Comparison of ENCODE assay signal across 14 cellular contexts in genomic region chr14:61584258-61584657, GRCh38.
DNase-seq lines count a peak whose midpoint lies in the region; ATAC-seq, FAIRE-seq and TF ChIP-seq lines count a peak whose summit lies in the region.
"Had no signal": no experiment of that assay in that cellular context is flagged by ENCODE, and none has a peak within 500 bp of the region (broad histone marks: within the 10 kb centered on the region; RNA-seq: fewer than 3 reads in every experiment).

No MANE protein-coding gene starts in this region.

- H3K4me1 Mint-ChIP-seq in MCF 10A (ENCODE audit: insufficient read depth, unreplicated experiment): peaks cover 35% of the 10 kb centered on the region

- TF ChIP-seq CTCF in MCF 10A (IDR thresholded peaks at IDR 0.05; ENCODE audit: unreplicated experiment) (no peak), breast epithelium (IDR thresholded peaks at IDR 0.05) (no peak), upper lobe of right lung (IDR thresholded peaks at IDR 0.05) (no peak), pancreas (IDR thresholded peaks at IDR 0.05) (no peak)

- peak; percentile 74 for ATAC-seq in upper lobe of right lung
- ATAC-seq in pancreas: no peak
- ATAC-seq: sciatic nerve had no signal

- DNase-seq in MCF 10A (ENCODE audit: unreplicated experiment) (peak; percentile 35), breast epithelium (ENCODE audit: low spot score in 2 of 2) (no peak), astrocyte of the hippocampus (ENCODE audit: low read depth, low spot score) (peak; percentile 66), glomerular visceral epithelial cell (ENCODE audit: extremely low spot score) (peak; percentile 58), upper lobe of right lung (no peak), NCI-H1417 treated with DMSO at 0.1 percent for 48 hours (lab: John Stamatoyannopoulos, UW) (no peak), pancreas (no peak)
- no peak for DNase-seq in stimulated activated CD4-positive, alpha-beta T cell treated with anti-CD3 and anti-CD28 coated beads, Interleukin-2, amount 100 ng/mL, for 48 hours
- DNase-seq: DMS153; effector CD4-positive, alpha-beta T cell; Karpas-422 had no signal

- H3K4me3 ChIP-seq in breast epithelium (no peak overlapping the region), upper lobe of right lung (no peak overlapping the region), pancreas (no peak overlapping the region)
- H3K4me3 ChIP-seq: thoracic aorta had no signal

- TF ChIP-seq POLR2A in breast epithelium (IDR thresholded peaks at IDR 0.05): no peak

- no peaks in the 10 kb centered on the region for H3K36me3 ChIP-seq in breast epithelium
- no peaks in the 10 kb centered on the region for H3K36me3 ChIP-seq in upper lobe of right lung
- H3K36me3 ChIP-seq in pancreas: no peaks in the 10 kb centered on the region
- H3K36me3 ChIP-seq: thoracic aorta had no signal

- no peaks in the 10 kb centered on the region for H3K27me3 ChIP-seq in breast epithelium
- H3K27me3 ChIP-seq in upper lobe of right lung: no peaks in the 10 kb centered on the region
- H3K27me3 ChIP-seq in pancreas: no peaks in the 10 kb centered on the region

- H3K9me3 Mint-ChIP-seq in MCF 10A (ENCODE audit: unreplicated experiment): no peaks in the 10 kb centered on the region

- H3K27ac Mint-ChIP-seq in MCF 10A (ENCODE audit: low read depth, unreplicated experiment): no peak overlapping the region

- H3K27ac ChIP-seq in breast epithelium (no peak overlapping the region), upper lobe of right lung (no peak overlapping the region), pancreas (no peak overlapping the region)

- no peaks in the 10 kb centered on the region for H3K27me3 Mint-ChIP-seq in MCF 10A (ENCODE audit: insufficient read depth, unreplicated experiment)

- no peak for FAIRE-seq in pancreas (lab: Jason Lieb, UNC)
- FAIRE-seq: A204.1 had no signal

- WGBS in pancreas, 2 donors: 71 to 75% methylated on average over 2 of the region's 2 CpGs

- no TSS peak for BruUV-seq in MCF 10A (replicated peaks; lab: Mats Ljungman, UMichigan)

- intact Hi-C loops in MCF 10A (cut with micrococcal nuclease): no loop called here
- intact Hi-C loops in breast epithelium (cut with DNase I; ENCODE audit: low total_unique reads): no loop called here
- intact Hi-C loops in upper lobe of right lung (cut with DNase I): no loop called here
- intact Hi-C loops in pancreas (cut with DNase I): no loop called here

- CTCF ChIA-PET in MCF 10A (lab: Yijun Ruan, JAX): no interaction called here

- no peaks in the 10 kb centered on the region for H3K36me3 Mint-ChIP-seq in MCF 10A (ENCODE audit: insufficient read depth, unreplicated experiment)

- H3K4me1 ChIP-seq in breast epithelium (no peaks in the 10 kb centered on the region), upper lobe of right lung (peaks cover 21% of the 10 kb centered on the region), pancreas (peaks cover 7 to 29% (median 18%) of the 10 kb centered on the region in 3 donors)

- no peaks in the 10 kb centered on the region for H3K9me3 ChIP-seq in breast epithelium
- no peaks in the 10 kb centered on the region for H3K9me3 ChIP-seq in upper lobe of right lung
- H3K9me3 ChIP-seq in pancreas: no peaks in the 10 kb centered on the region
- H3K9me3 ChIP-seq: thoracic aorta had no signal

- POLR2A ChIA-PET in MCF 10A (lab: Yijun Ruan, JAX): interaction anchor here (0.8 kb wide), 1 partner anchor 114 kb away, joined by 3 read pairs; no protein-coding TSS in a partner anchor

- H3K4me3 Mint-ChIP-seq in MCF 10A (ENCODE audit: unreplicated experiment): no peak overlapping the region

Comparison
In these comparisons a context has a peak if more than half of its experiments do, and no peak if none do; other contexts are left out.
1. DNase-seq: peak in MCF 10A (single experiment), astrocyte of the hippocampus (single experiment) and glomerular visceral epithelial cell (single experiment); none in breast epithelium (0 of 2), upper lobe of right lung (single experiment), stimulated activated CD4-positive, alpha-beta T cell treated with anti-CD3 and anti-CD28 coated beads, Interleukin-2, amount 100 ng/mL, for 48 hours (0 of 2), NCI-H1417 treated with DMSO at 0.1 percent for 48 hours (single experiment) and pancreas (0 of 6).